ENCODE assay signal across 1 cellular context in genomic region chr4:74057588-74057987, GRCh38.
A peak's percentile ranks its signal among the peaks of the same experiment; 100 is the strongest.
TF ChIP-seq lines count a peak whose summit lies in the region.

No MANE protein-coding gene starts in this region.

TF ChIP-seq in K562, 482 proteins besides CTCF, POLR2A, EP300 and RAD21 (continued from another document and continues in another):
- TF ChIP-seq UBTF (IDR thresholded peaks at IDR 0.05; ENCODE audit: borderline replicate concordance in 1 of 2, low read depth in 2 of 2, low read length in 2 of 2), result no peak
- no peak for TF ChIP-seq ZBTB34 (CRISPR knock-in tag; IDR thresholded peaks at IDR 0.05)
- no peak for TF ChIP-seq ZNF174 (CRISPR knock-in tag; IDR thresholded peaks at IDR 0.05)
- no peak for TF ChIP-seq ZNF384 (IDR thresholded peaks at IDR 0.05; ENCODE audit: low read depth, low read length)
- TF ChIP-seq NKRF (IDR thresholded peaks at IDR 0.05; ENCODE audit: borderline replicate concordance), result no peak
- TF ChIP-seq NCOA1 (IDR thresholded peaks at IDR 0.05; ENCODE audit: low read depth), result no peak
- TF ChIP-seq NFYB (IDR thresholded peaks at IDR 0.05; ENCODE audit: extremely low read depth, insufficient read length), result no peak
- no peak for TF ChIP-seq IFI16 (CRISPR knock-in tag; IDR thresholded peaks at IDR 0.05)
- TF ChIP-seq FOXK2 (conservative IDR thresholded peaks at IDR 0.05 in 1 of 2, IDR thresholded peaks at IDR 0.05 in 1 of 2; ENCODE audit: low read depth in 2 of 2), result no peak
- TF ChIP-seq THRB (CRISPR knock-in tag; conservative IDR thresholded peaks at IDR 0.05), result no peak
- no peak for TF ChIP-seq ZNF561 (CRISPR knock-in tag; conservative IDR thresholded peaks at IDR 0.05)
- TF ChIP-seq PHF8 (IDR thresholded peaks at IDR 0.05; ENCODE audit: borderline replicate concordance, low read length), result no peak
- no peak for TF ChIP-seq TBL1XR1 (IDR thresholded peaks at IDR 0.05; ENCODE audit: low read length in 2 of 2)
- TF ChIP-seq NR3C1 (CRISPR knock-in tag; IDR thresholded peaks at IDR 0.05), result no peak
- no peak for TF ChIP-seq HSF4 (CRISPR knock-in tag; IDR thresholded peaks at IDR 0.05; ENCODE audit: borderline replicate concordance)
- no peak for TF ChIP-seq MIER1 (IDR thresholded peaks at IDR 0.05; ENCODE audit: low read depth)
- no peak for TF ChIP-seq ZNF408 (CRISPR knock-in tag; IDR thresholded peaks at IDR 0.05; ENCODE audit: low read depth)
- TF ChIP-seq VEZF1 (CRISPR knock-in tag; IDR thresholded peaks at IDR 0.05), result peak; percentile 82
- no peak for TF ChIP-seq ELK1 (CRISPR knock-in tag; IDR thresholded peaks at IDR 0.05)
- no peak for TF ChIP-seq HNRNPLL (IDR thresholded peaks at IDR 0.05; ENCODE audit: low read depth, low read length, poor library complexity, severe bottlenecking)
- TF ChIP-seq MXD1 (CRISPR knock-in tag; IDR thresholded peaks at IDR 0.05; ENCODE audit: borderline replicate concordance, poor library complexity, severe bottlenecking), result no peak
- TF ChIP-seq GTF2B (IDR thresholded peaks at IDR 0.05; ENCODE audit: extremely low read depth, insufficient read length), result no peak
- no peak for TF ChIP-seq DACH1 (IDR thresholded peaks at IDR 0.05; ENCODE audit: partially characterized antibody)
- no peak for TF ChIP-seq DLX4 (CRISPR knock-in tag; IDR thresholded peaks at IDR 0.05)
- TF ChIP-seq SNRNP70 (optimal IDR thresholded peaks at IDR 0.05; ENCODE audit: low read depth, low read length), result no peak
- TF ChIP-seq ZNF146 (CRISPR knock-in tag; IDR thresholded peaks at IDR 0.05; ENCODE audit: unreplicated experiment), result no peak
- TF ChIP-seq ZNF133 (CRISPR knock-in tag; IDR thresholded peaks at IDR 0.05), result no peak
- TF ChIP-seq ZNF282 (CRISPR knock-in tag; IDR thresholded peaks at IDR 0.05), result no peak
- 0 out of 2 replicates have a peak, but pooled peaks have one; percentile 10 for TF ChIP-seq SMARCA5 (IDR thresholded peaks at IDR 0.05)
- no peak for TF ChIP-seq ZNF740 (CRISPR knock-in tag; IDR thresholded peaks at IDR 0.05)
- peak in 1 of 2 experiments; percentile 48; a peak in 1 of 4 replicates for TF ChIP-seq ZNF740 (tag; IDR thresholded peaks at IDR 0.05)
- no peak for TF ChIP-seq ZNF518B (CRISPR knock-in tag; IDR thresholded peaks at IDR 0.05)
- TF ChIP-seq CLOCK (CRISPR knock-in tag; IDR thresholded peaks at IDR 0.05; ENCODE audit: borderline replicate concordance), result no peak
- TF ChIP-seq CHD2 (IDR thresholded peaks at IDR 0.05; ENCODE audit: low read depth, low read length), result no peak
- no peak for TF ChIP-seq NEUROD1 (IDR thresholded peaks at IDR 0.05; ENCODE audit: borderline replicate concordance, low read depth, low read length, partially characterized antibody)
- TF ChIP-seq SAFB2 (IDR thresholded peaks at IDR 0.05; ENCODE audit: borderline replicate concordance, low read depth, low read length, severe bottlenecking), result no peak
- TF ChIP-seq ETV6 (IDR thresholded peaks at IDR 0.05; ENCODE audit: borderline replicate concordance in 1 of 2, low read depth in 2 of 2, low read length in 1 of 2), result no peak
- TF ChIP-seq ETV6 (CRISPR knock-in tag; IDR thresholded peaks at IDR 0.05; ENCODE audit: borderline replicate concordance), result no peak
- TF ChIP-seq LEF1 (IDR thresholded peaks at IDR 0.05), result no peak
- TF ChIP-seq ZNF445 (CRISPR knock-in tag; IDR thresholded peaks at IDR 0.05; ENCODE audit: low read depth), result no peak
- TF ChIP-seq WHSC1 (IDR thresholded peaks at IDR 0.05; ENCODE audit: low read length), result no peak
- TF ChIP-seq SMARCE1 (IDR thresholded peaks at IDR 0.05), result no peak
- TF ChIP-seq CHD1 (IDR thresholded peaks at IDR 0.05; ENCODE audit: low read length), result no peak
- TF ChIP-seq RBFOX2 (IDR thresholded peaks at IDR 0.05; ENCODE audit: low read depth, low read length), result 0 out of 2 replicates have a peak, but pooled peaks have one; percentile 7
